Comparison of ENCODE assay signal across 14 cellular contexts in the genomic region with DNA sequence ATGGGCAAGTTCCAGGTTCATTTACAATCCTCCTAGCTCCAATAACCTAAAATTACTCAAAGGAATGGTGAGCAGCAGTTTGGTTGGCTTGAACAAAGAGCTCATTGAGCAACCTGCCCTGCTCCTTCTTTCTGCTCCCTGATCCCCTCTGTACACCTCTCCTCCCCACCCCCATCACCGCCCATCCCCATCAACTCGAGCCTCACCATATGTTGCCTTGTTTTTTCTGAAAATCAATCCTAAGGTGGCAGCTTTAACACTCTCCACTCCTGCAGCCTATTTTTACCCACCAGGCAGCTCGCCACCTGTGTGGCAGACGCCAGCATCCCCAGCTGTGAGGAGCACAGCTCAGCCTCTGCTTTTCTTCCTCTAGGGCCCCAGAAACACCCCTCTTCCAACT.
"Had no signal": no experiment of that assay in that cellular context is flagged by ENCODE, and none has a peak within 500 bp of the region (broad histone marks: within the 10 kb centered on the region; RNA-seq: fewer than 3 reads in every experiment).

No MANE protein-coding gene starts in this region.

- H3K4me1 Mint-ChIP-seq: naive thymus-derived CD8-positive, alpha-beta T cell; stimulated activated naive B cell treated with anti-CD40 and anti-IgM and Interleukin-4, amounts not matched to agents 10 μg/mL and 1 μg/mL and 100 μg/mL, for 72 hours had no signal

- DNase-seq: colonic mucosa; dermis blood vessel endothelial cell; head of caudate nucleus; hippocampal formation; kidney glomerular epithelial cell; mucosa of descending colon; naive thymus-derived CD8-positive, alpha-beta T cell; sigmoid colon; stimulated activated CD4-positive, alpha-beta T cell treated with anti-CD3 and anti-CD28 coated beads, Interleukin-2, amount 100 ng/mL, for 24 hours; stimulated activated CD4-positive, alpha-beta T cell treated with anti-CD3 and anti-CD28 coated beads, Interleukin-4, amount 100 ng/mL, for 4 hours; stimulated activated naive B cell treated with anti-CD40 and anti-IgM and Interleukin-4, amounts not matched to agents 10 μg/mL and 1 μg/mL and 100 μg/mL, for 72 hours; stomach; substantia nigra; trophoblast cell had no signal

- H3K36me3 Mint-ChIP-seq: stimulated activated naive B cell treated with anti-CD40 and anti-IgM and Interleukin-4, amounts not matched to agents 10 μg/mL and 1 μg/mL and 100 μg/mL, for 72 hours had no signal

- H3K27ac Mint-ChIP-seq: stimulated activated naive B cell treated with anti-CD40 and anti-IgM and Interleukin-4, amounts not matched to agents 10 μg/mL and 1 μg/mL and 100 μg/mL, for 72 hours had no signal

- H3K4me3 Mint-ChIP-seq: naive thymus-derived CD8-positive, alpha-beta T cell; stimulated activated naive B cell treated with anti-CD40 and anti-IgM and Interleukin-4, amounts not matched to agents 10 μg/mL and 1 μg/mL and 100 μg/mL, for 72 hours had no signal
